ENCODE assay signal across 8 cellular contexts in the genomic region with DNA sequence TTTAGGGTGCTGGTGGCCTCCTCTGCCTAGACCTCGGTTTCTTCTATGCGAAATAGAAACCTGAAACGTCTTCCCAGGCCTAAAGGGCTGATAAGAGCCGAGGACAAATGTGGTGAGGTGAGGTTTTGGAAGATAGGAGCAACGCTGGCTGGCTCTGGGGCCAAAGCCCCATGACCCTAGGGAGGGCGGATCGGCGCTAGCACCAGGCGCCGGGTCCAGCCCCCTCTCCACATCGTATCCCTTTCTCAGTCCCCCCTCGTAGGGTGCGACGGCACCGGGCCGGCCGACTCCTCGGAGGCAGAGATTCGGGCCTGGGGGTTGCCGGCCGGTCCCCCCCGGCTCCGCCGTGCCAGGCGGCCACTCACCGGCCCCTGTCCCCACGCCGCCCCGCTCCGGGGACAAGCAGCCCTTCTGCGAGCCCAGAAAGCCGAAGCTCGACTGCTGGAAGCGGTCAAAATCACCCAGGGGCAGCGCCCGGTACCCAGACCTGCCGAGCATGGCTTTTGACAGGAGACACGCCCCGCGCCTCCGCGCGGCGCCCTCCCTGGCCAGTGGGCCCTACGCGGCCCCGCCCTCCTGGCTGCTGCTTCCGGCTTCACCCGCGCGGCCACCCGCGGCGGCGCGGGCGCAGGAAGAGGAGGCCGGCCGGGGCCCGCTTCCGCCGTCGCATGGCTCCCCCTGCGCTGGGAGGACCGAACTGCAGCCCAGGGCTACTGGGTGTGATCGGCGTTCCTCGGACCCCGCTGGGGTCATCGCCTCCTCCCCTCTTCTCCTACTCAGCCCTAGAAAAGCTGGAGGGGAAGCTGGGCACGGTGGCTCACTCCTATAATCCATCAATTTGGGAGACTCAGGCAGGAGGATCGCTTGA. TPM values are rescaled to one million over a fixed set of nuclear protein-coding genes. Genes with fewer than 3 reads are reported as not detected.
DNase-seq lines count a peak whose midpoint lies in the region; ATAC-seq lines count a peak whose summit lies in the region.

A gene with protein sequence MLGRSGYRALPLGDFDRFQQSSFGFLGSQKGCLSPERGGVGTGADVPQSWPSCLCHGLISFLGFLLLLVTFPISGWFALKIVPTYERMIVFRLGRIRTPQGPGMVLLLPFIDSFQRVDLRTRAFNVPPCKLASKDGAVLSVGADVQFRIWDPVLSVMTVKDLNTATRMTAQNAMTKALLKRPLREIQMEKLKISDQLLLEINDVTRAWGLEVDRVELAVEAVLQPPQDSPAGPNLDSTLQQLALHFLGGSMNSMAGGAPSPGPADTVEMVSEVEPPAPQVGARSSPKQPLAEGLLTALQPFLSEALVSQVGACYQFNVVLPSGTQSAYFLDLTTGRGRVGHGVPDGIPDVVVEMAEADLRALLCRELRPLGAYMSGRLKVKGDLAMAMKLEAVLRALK (minus strand): TSS at position 570 of the 868 bp plus-strand sequence. CDS start 72 bp downstream, at position 498.

- ATAC-seq in HG03439 (IDR thresholded peaks at IDR 0.05; ENCODE audit: unreplicated experiment): peak; percentile 69
- peak; percentile 87 for ATAC-seq in left lobe of liver

- no peaks in the 10 kb centered on the region for H3K9me3 Mint-ChIP-seq in activated CD4-positive, alpha-beta T cell treated with anti-CD3 and anti-CD28 coated beads, Interleukin-2, amount 10 ng/mL, durations not matched to agents 7 days and 5 days

- H3K4me1 Mint-ChIP-seq in activated CD4-positive, alpha-beta T cell treated with anti-CD3 and anti-CD28 coated beads, Interleukin-2, amount 10 ng/mL, durations not matched to agents 7 days and 5 days: peaks cover 50% of the 10 kb centered on the region

- no peaks in the 10 kb centered on the region for H3K36me3 ChIP-seq in BLaER1

- no peaks in the 10 kb centered on the region for H3K27me3 ChIP-seq in BLaER1

- no peaks in the 10 kb centered on the region for H3K27me3 Mint-ChIP-seq in activated CD4-positive, alpha-beta T cell treated with anti-CD3 and anti-CD28 coated beads, Interleukin-2, amount 10 ng/mL, durations not matched to agents 7 days and 5 days

- POLR2A ChIA-PET in activated CD4-positive, alpha-beta T cell treated with anti-CD3 and anti-CD28 coated beads, Interleukin-2, amount 10 ng/mL, durations not matched to agents 7 days and 5 days (lab: Charles Lee): no interaction called here

- H3K4me3 Mint-ChIP-seq in activated CD4-positive, alpha-beta T cell treated with anti-CD3 and anti-CD28 coated beads, Interleukin-2, amount 10 ng/mL, durations not matched to agents 7 days and 5 days: peak within 1 kb of the TSS; percentile 78

- H3K9ac ChIP-seq in BLaER1: peak within 1 kb of the TSS; percentile 83

- H3K4me1 ChIP-seq in BLaER1: peaks cover 61% of the 10 kb centered on the region

- H4K20me1 ChIP-seq in BLaER1: peaks cover 8% of the 10 kb centered on the region; the same call in 1 of the 2 replicates

- peaks cover 15% of the 10 kb centered on the region for H3K36me3 Mint-ChIP-seq in activated CD4-positive, alpha-beta T cell treated with anti-CD3 and anti-CD28 coated beads, Interleukin-2, amount 10 ng/mL, durations not matched to agents 7 days and 5 days (ENCODE audit: low read depth)

- peak within 1 kb of the TSS; percentile 67 for H3K27ac ChIP-seq in BLaER1

- H3K9me3 ChIP-seq in BLaER1: no peaks in the 10 kb centered on the region

- H3K4me2 ChIP-seq in BLaER1: peak within 1 kb of the TSS; percentile 96

- DNase-seq in GM19238 (ENCODE audit: insufficient read length, low spot score) (peak; percentile 92), NCI-H526 (lab: John Stamatoyannopoulos, UW) (peak; percentile 73 to 95), dedifferentiated amniotic fluid mesenchymal stem cell (ENCODE audit: extremely low spot score) (peak; percentile 82), left lobe of liver (ENCODE audit: low spot score) (peak; percentile 94)
- peak; percentile 92 for DNase-seq in activated CD4-positive, alpha-beta T cell treated with anti-CD3 and anti-CD28 coated beads, Interleukin-2, amount 10 ng/mL, durations not matched to agents 7 days and 5 days
- peak; percentile 98 for DNase-seq in stimulated activated CD4-positive, alpha-beta T cell treated with anti-CD3 and anti-CD28 coated beads, Interleukin-2, amount 100 ng/mL, for 24 hours

- H3K27ac Mint-ChIP-seq in activated CD4-positive, alpha-beta T cell treated with anti-CD3 and anti-CD28 coated beads, Interleukin-2, amount 10 ng/mL, durations not matched to agents 7 days and 5 days: peak within 1 kb of the TSS; percentile 93

- H3K4me3 ChIP-seq in BLaER1: peak within 1 kb of the TSS; percentile 87

- CTCF ChIA-PET in activated CD4-positive, alpha-beta T cell treated with anti-CD3 and anti-CD28 coated beads, Interleukin-2, amount 10 ng/mL, durations not matched to agents 7 days and 5 days (lab: Charles Lee): interaction anchor here (0.6 to 6.7 kb wide), 7 partner anchors 9 to 549 kb away, joined by 3 to 63 read pairs (median 4); no protein-coding TSS in a partner anchor

RNA-seq across cellular contexts. Expression of the gene that starts here (rescaled TPM):
- 10 to 100 TPM; 12.0 to 12.8 TPM for total RNA-seq in activated CD4-positive, alpha-beta T cell treated with anti-CD3 and anti-CD28 coated beads, Interleukin-2, amount 10 ng/mL, durations not matched to agents 7 days and 5 days
- total RNA-seq in left lobe of liver: 8.1 TPM

Comparison
In these comparisons a context has a peak if more than half of its experiments do, and no peak if none do; other contexts are left out.
1. Peak in every context shown above with its lines: DNase-seq, ATAC-seq, H3K4me3 ChIP-seq and H3K27ac ChIP-seq.